33 cellular contexts compared by ENCODE assay signal in genomic region chr1:43311521-43311920, GRCh38. TPM values are rescaled to one million over a fixed set of nuclear protein-coding genes. Genes with fewer than 3 reads are reported as not detected.
"Had no signal": no experiment of that assay in that cellular context is flagged by ENCODE, and none has a peak within 500 bp of the region (broad histone marks: within the 10 kb centered on the region; RNA-seq: fewer than 3 reads in every experiment).

No MANE protein-coding gene starts in this region.

- H3K4me3 Mint-ChIP-seq: endodermal cell; immature natural killer cell; naive thymus-derived CD4-positive, alpha-beta T cell; nephron; stimulated activated memory B cell treated with anti-CD40 and anti-IgM and Interleukin-4, amounts not matched to agents 10 μg/mL and 1 μg/mL and 100 μg/mL, for 72 hours; stimulated activated naive CD8-positive, alpha-beta T cell treated with anti-CD3 and anti-CD28 coated beads, Interleukin-15, Interleukin-2, amounts not matched to agents 100 ng/mL and 50 ng/mL, for 24 hours had no signal

- H3K4me1 Mint-ChIP-seq: endodermal cell; immature natural killer cell; nephron; stimulated activated memory B cell treated with anti-CD40 and anti-IgM and Interleukin-4, amounts not matched to agents 10 μg/mL and 1 μg/mL and 100 μg/mL, for 72 hours had no signal

- H3K27me3 ChIP-seq: dorsolateral prefrontal cortex, esophagus squamous epithelium, ovary, right lobe of liver, tibial nerve, vagina had no signal

- H3K36me3 Mint-ChIP-seq: naive thymus-derived CD4-positive, alpha-beta T cell; stimulated activated memory B cell treated with anti-CD40 and anti-IgM and Interleukin-4, amounts not matched to agents 10 μg/mL and 1 μg/mL and 100 μg/mL, for 72 hours had no signal

- H3K27me3 Mint-ChIP-seq: stimulated activated naive CD8-positive, alpha-beta T cell treated with anti-CD3 and anti-CD28 coated beads, Interleukin-15, Interleukin-2, amounts not matched to agents 100 ng/mL and 50 ng/mL, for 24 hours had no signal

- H3K4me3 ChIP-seq: dorsolateral prefrontal cortex, esophagus squamous epithelium, ovary, smooth muscle cell, thoracic aorta, tibial nerve, vagina had no signal

- H3K9me3 ChIP-seq: esophagus squamous epithelium, ovary, right lobe of liver, thoracic aorta, tibial nerve, vagina had no signal

- H3K36me3 ChIP-seq: ovary, right lobe of liver, thoracic aorta, vagina had no signal

- DNase-seq: central memory CD4-positive, alpha-beta T cell; effector CD4-positive, alpha-beta T cell; endodermal cell; esophagus squamous epithelium; foreskin melanocyte; glutamatergic neuron; hypothalamus; immature natural killer cell; islet precursor cell; kidney glomerular epithelial cell; left colon; left ventricle myocardium superior; mesendoderm; midbrain; naive thymus-derived CD4-positive, alpha-beta T cell; occipital lobe; ovary; stimulated activated CD4-positive, alpha-beta T cell treated with anti-CD3 and anti-CD28 coated beads, Interleukin-4, amount 100 ng/mL, for 4 hours had no signal

- ATAC-seq: left colon; left ventricle myocardium superior; naive thymus-derived CD4-positive, alpha-beta T cell; stimulated activated memory B cell treated with anti-CD40 and anti-IgM and Interleukin-4, amounts not matched to agents 10 μg/mL and 1 μg/mL and 100 μg/mL, for 72 hours had no signal

- H3K27ac ChIP-seq: esophagus squamous epithelium, ovary, thoracic aorta, vagina had no signal

- H3K4me2 ChIP-seq: smooth muscle cell had no signal

- H3K27ac Mint-ChIP-seq: endodermal cell; immature natural killer cell; naive thymus-derived CD4-positive, alpha-beta T cell; nephron; stimulated activated memory B cell treated with anti-CD40 and anti-IgM and Interleukin-4, amounts not matched to agents 10 μg/mL and 1 μg/mL and 100 μg/mL, for 72 hours; stimulated activated naive CD8-positive, alpha-beta T cell treated with anti-CD3 and anti-CD28 coated beads, Interleukin-15, Interleukin-2, amounts not matched to agents 100 ng/mL and 50 ng/mL, for 24 hours had no signal

- H3K4me1 ChIP-seq: esophagus squamous epithelium, vagina had no signal

- H3K9me3 Mint-ChIP-seq: endodermal cell; immature natural killer cell; naive thymus-derived CD4-positive, alpha-beta T cell; nephron; stimulated activated memory B cell treated with anti-CD40 and anti-IgM and Interleukin-4, amounts not matched to agents 10 μg/mL and 1 μg/mL and 100 μg/mL, for 72 hours; stimulated activated naive CD8-positive, alpha-beta T cell treated with anti-CD3 and anti-CD28 coated beads, Interleukin-15, Interleukin-2, amounts not matched to agents 100 ng/mL and 50 ng/mL, for 24 hours had no signal

RNA-seq across cellular contexts. Expression of gene TIE1, which starts 10.7 kb away (rescaled TPM):
- polyA plus RNA-seq: naive thymus-derived CD4-positive, alpha-beta T cell had no signal

RNA-seq across cellular contexts. Expression of gene MPL, which starts 26.1 kb away (rescaled TPM):
- total RNA-seq: cerebellum, epithelial cell of proximal tubule, esophagus squamous epithelium, mucosa of gallbladder, occipital lobe, pulmonary artery endothelial cell, smooth muscle cell, thoracic aorta, vagina had no signal
- polyA plus RNA-seq: naive thymus-derived CD4-positive, alpha-beta T cell; smooth muscle cell had no signal

RNA-seq across cellular contexts. Expression of gene C1orf210, which starts 26.1 kb away (rescaled TPM):
- total RNA-seq: cerebellum; endothelial cell of umbilical vein; left ventricle myocardium superior; lung microvascular endothelial cell; naive thymus-derived CD4-positive, alpha-beta T cell; occipital lobe; pulmonary artery endothelial cell; thoracic aorta; tibial nerve had no signal
- polyA plus RNA-seq: endothelial cell of umbilical vein; immature natural killer cell; naive thymus-derived CD4-positive, alpha-beta T cell; ovary had no signal

RNA-seq across cellular contexts. Expression of gene TMEM125, which starts 41.7 kb away (rescaled TPM):
- total RNA-seq: endothelial cell of umbilical vein, left ventricle myocardium superior, lung microvascular endothelial cell, pulmonary artery endothelial cell had no signal

RNA-seq across cellular contexts. Expression of gene CDC20, which starts 47.3 kb away (rescaled TPM):
- polyA plus RNA-seq: naive thymus-derived CD4-positive, alpha-beta T cell had no signal
